ENCODE assay signal across 1 cellular context in the genomic region with DNA sequence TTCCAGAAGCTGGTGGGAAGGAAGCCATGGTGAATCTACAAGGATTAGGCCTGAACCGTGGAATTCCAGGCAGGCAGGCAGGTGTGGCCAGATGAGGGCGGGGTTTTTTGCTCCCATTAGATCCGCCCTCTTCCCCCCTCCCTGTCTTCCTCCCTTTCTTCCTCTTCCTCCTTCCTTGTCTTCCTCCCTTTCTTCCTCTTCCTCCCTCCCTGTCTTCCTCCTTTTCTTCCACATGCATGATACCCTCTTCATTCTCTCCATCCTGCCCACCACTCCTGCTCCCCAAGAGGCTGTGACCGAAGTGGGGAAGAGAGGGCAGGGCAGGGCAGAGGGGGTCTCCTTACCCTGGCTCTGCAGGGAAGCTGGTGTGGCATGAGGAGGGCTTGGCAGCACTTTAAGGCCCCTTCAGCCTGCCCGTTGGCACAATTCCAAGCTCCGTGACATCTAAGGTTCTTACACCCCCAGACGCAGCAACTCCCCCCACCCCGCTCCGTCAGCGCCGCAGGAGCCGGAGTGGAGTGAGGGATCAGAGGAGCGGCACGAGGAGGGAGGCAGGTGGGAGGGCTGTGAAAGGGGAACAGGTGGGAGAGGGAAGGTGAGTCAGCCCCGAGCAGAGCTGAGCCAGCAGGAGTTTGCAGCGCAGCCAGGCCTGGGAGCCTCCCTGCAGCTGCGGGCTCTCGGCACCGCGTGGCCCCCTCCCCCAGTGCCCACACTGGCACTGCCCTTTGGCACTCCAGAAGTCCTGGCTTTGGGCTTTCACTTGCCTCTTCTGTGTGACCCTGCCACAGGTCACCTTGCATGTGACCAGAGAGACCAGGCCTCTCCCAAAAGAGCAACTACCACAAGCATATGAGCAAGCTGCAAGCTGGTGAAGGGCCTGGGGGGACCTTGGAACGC.
TF ChIP-seq lines count a peak whose summit lies in the region.

No MANE protein-coding gene starts in this region.

TF ChIP-seq in GM23338, 12 proteins besides CTCF, POLR2A, EP300 and RAD21 (continued from another document):
- TF ChIP-seq, protein P1, sequence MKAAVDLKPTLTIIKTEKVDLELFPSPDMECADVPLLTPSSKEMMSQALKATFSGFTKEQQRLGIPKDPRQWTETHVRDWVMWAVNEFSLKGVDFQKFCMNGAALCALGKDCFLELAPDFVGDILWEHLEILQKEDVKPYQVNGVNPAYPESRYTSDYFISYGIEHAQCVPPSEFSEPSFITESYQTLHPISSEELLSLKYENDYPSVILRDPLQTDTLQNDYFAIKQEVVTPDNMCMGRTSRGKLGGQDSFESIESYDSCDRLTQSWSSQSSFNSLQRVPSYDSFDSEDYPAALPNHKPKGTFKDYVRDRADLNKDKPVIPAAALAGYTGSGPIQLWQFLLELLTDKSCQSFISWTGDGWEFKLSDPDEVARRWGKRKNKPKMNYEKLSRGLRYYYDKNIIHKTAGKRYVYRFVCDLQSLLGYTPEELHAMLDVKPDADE (IDR thresholded peaks at IDR 0.05): no peak
- TF ChIP-seq JUNB (IDR thresholded peaks at IDR 0.05; ENCODE audit: unreplicated experiment): no peak
- no peak for TF ChIP-seq ZNF331 (CRISPR knock-in tag; IDR thresholded peaks at IDR 0.05; ENCODE audit: low read depth)
- TF ChIP-seq CREB1 (CRISPR knock-in tag; IDR thresholded peaks at IDR 0.05; ENCODE audit: low read depth): no peak
- TF ChIP-seq, protein P2, sequence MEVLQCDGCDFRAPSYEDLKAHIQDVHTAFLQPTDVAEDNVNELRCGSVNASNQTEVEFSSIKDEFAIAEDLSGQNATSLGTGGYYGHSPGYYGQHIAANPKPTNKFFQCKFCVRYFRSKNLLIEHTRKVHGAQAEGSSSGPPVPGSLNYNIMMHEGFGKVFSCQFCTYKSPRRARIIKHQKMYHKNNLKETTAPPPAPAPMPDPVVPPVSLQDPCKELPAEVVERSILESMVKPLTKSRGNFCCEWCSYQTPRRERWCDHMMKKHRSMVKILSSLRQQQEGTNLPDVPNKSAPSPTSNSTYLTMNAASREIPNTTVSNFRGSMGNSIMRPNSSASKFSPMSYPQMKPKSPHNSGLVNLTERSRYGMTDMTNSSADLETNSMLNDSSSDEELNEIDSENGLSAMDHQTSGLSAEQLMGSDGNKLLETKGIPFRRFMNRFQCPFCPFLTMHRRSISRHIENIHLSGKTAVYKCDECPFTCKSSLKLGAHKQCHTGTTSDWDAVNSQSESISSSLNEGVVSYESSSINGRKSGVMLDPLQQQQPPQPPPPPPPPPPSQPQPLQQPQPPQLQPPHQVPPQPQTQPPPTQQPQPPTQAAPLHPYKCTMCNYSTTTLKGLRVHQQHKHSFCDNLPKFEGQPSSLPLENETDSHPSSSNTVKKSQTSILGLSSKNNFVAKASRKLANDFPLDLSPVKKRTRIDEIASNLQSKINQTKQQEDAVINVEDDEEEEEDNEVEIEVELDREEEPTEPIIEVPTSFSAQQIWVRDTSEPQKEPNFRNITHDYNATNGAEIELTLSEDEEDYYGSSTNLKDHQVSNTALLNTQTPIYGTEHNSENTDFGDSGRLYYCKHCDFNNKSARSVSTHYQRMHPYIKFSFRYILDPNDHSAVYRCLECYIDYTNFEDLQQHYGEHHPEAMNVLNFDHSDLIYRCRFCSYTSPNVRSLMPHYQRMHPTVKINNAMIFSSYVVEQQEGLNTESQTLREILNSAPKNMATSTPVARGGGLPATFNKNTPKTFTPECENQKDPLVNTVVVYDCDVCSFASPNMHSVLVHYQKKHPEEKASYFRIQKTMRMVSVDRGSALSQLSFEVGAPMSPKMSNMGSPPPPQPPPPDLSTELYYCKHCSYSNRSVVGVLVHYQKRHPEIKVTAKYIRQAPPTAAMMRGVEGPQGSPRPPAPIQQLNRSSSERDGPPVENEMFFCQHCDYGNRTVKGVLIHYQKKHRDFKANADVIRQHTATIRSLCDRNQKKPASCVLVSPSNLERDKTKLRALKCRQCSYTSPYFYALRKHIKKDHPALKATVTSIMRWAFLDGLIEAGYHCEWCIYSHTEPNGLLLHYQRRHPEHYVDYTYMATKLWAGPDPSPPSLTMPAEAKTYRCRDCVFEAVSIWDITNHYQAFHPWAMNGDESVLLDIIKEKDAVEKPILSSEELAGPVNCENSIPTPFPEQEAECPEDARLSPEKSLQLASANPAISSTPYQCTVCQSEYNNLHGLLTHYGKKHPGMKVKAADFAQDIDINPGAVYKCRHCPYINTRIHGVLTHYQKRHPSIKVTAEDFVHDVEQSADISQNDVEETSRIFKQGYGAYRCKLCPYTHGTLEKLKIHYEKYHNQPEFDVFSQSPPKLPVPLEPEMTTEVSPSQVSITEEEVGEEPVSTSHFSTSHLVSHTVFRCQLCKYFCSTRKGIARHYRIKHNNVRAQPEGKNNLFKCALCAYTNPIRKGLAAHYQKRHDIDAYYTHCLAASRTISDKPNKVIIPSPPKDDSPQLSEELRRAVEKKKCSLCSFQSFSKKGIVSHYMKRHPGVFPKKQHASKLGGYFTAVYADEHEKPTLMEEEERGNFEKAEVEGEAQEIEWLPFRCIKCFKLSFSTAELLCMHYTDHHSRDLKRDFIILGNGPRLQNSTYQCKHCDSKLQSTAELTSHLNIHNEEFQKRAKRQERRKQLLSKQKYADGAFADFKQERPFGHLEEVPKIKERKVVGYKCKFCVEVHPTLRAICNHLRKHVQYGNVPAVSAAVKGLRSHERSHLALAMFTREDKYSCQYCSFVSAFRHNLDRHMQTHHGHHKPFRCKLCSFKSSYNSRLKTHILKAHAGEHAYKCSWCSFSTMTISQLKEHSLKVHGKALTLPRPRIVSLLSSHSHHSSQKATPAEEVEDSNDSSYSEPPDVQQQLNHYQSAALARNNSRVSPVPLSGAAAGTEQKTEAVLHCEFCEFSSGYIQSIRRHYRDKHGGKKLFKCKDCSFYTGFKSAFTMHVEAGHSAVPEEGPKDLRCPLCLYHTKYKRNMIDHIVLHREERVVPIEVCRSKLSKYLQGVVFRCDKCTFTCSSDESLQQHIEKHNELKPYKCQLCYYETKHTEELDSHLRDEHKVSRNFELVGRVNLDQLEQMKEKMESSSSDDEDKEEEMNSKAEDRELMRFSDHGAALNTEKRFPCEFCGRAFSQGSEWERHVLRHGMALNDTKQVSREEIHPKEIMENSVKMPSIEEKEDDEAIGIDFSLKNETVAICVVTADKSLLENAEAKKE (CRISPR knock-in tag; IDR thresholded peaks at IDR 0.05): no peak
- TF ChIP-seq POLR2AphosphoS5 (IDR thresholded peaks at IDR 0.05; ENCODE audit: low read depth): no peak
